28 cellular contexts compared by ENCODE assay signal in genomic region chr20:6818033-6818808, GRCh38. TPM values are rescaled to one million over a fixed set of nuclear protein-coding genes. Genes with fewer than 3 reads are reported as not detected.
DNase-seq lines count a peak whose midpoint lies in the region; ATAC-seq and TF ChIP-seq lines count a peak whose summit lies in the region.
"Had no signal": no experiment of that assay in that cellular context is flagged by ENCODE, and none has a peak within 500 bp of the region (broad histone marks: within the 10 kb centered on the region; RNA-seq: fewer than 3 reads in every experiment).

No MANE protein-coding gene starts in this region.

- no peak overlapping the region for H2AFZ ChIP-seq in OCI-LY7 (ENCODE audit: low read length)
- H2AFZ ChIP-seq: parathyroid adenoma had no signal

- no peaks in the 10 kb centered on the region for H3K79me2 ChIP-seq in OCI-LY7 (ENCODE audit: insufficient read depth, low read depth, low read length)
- H3K79me2 ChIP-seq: parathyroid adenoma had no signal

- intact Hi-C loops in OCI-LY7 (cut with micrococcal nuclease; ENCODE audit: unreplicated experiment) = no loop called here
- intact Hi-C loops in activated CD8-positive, alpha-beta T cell treated with anti-CD3 and anti-CD28 coated beads for 36 hours (cut with micrococcal nuclease) = no loop called here

- no peaks in the 10 kb centered on the region for H3K9me2 ChIP-seq in OCI-LY7 (ENCODE audit: insufficient read depth, low read length)

- no TSS peak for BruUV-seq in OCI-LY7 (replicated peaks; lab: Mats Ljungman, UMichigan)

- H3K27ac ChIP-seq in OCI-LY7 (ENCODE audit: low read depth, low read length, poor library complexity, severe bottlenecking) = no peak overlapping the region
- H3K27ac ChIP-seq: parathyroid adenoma, tibial artery had no signal

- H3K36me3 Mint-ChIP-seq in activated CD8-positive, alpha-beta T cell treated with anti-CD3 and anti-CD28 coated beads for 36 hours (ENCODE audit: low read depth) = no peaks in the 10 kb centered on the region
- H3K36me3 Mint-ChIP-seq: activated naive CD8-positive, alpha-beta T cell treated with anti-CD3 and anti-CD28 coated beads for 36 hours had no signal

- no peaks in the 10 kb centered on the region for H3K4me1 Mint-ChIP-seq in activated CD8-positive, alpha-beta T cell treated with anti-CD3 and anti-CD28 coated beads for 36 hours (ENCODE audit: low read depth)
- H3K4me1 Mint-ChIP-seq: activated naive CD8-positive, alpha-beta T cell treated with anti-CD3 and anti-CD28 coated beads for 36 hours; nephron had no signal

- TF ChIP-seq CTCF in cardiac fibroblast (IDR thresholded peaks at IDR 0.05; ENCODE audit: low read depth, low read length) = no peak
- TF ChIP-seq CTCF in OCI-LY7 (conservative IDR thresholded peaks at IDR 0.05; ENCODE audit: low read length) = no peak
- TF ChIP-seq CTCF in activated CD8-positive, alpha-beta T cell treated with anti-CD3 and anti-CD28 coated beads for 36 hours (IDR thresholded peaks at IDR 0.05) = no peak

- no peak overlapping the region for H3K27ac Mint-ChIP-seq in activated CD8-positive, alpha-beta T cell treated with anti-CD3 and anti-CD28 coated beads for 36 hours
- H3K27ac Mint-ChIP-seq: activated naive CD8-positive, alpha-beta T cell treated with anti-CD3 and anti-CD28 coated beads for 36 hours; nephron had no signal

- no peaks in the 10 kb centered on the region for H3K4me1 ChIP-seq in OCI-LY7 (ENCODE audit: insufficient read depth, low read length, poor library complexity, severe bottlenecking)
- H3K4me1 ChIP-seq: parathyroid adenoma, tibial artery had no signal

- H3K9me3 ChIP-seq in OCI-LY7 (ENCODE audit: low read length) = no peaks in the 10 kb centered on the region
- H3K9me3 ChIP-seq: tibial artery had no signal

- H3K4me3 ChIP-seq in cardiac fibroblast (replicated peaks in 1 of 2; ENCODE audit: low read depth in 2 of 2, low read length in 2 of 2) = no peak overlapping the region
- no peak overlapping the region for H3K4me3 ChIP-seq in OCI-LY7 (ENCODE audit: low read depth, low read length, poor library complexity, severe bottlenecking)
- H3K4me3 ChIP-seq: tibial artery had no signal

- no peak overlapping the region for H3K4me2 ChIP-seq in OCI-LY7 (ENCODE audit: low read length)

- H3K4me3 Mint-ChIP-seq in activated CD8-positive, alpha-beta T cell treated with anti-CD3 and anti-CD28 coated beads for 36 hours = no peak overlapping the region
- H3K4me3 Mint-ChIP-seq: activated naive CD8-positive, alpha-beta T cell treated with anti-CD3 and anti-CD28 coated beads for 36 hours; nephron had no signal

- CTCF ChIA-PET in OCI-LY7 (lab: Charles Lee; ENCODE audit: unreplicated experiment) = no interaction called here
- CTCF ChIA-PET in activated CD8-positive, alpha-beta T cell treated with anti-CD3 and anti-CD28 coated beads for 36 hours (lab: Charles Lee) = no interaction called here

- no peak for TF ChIP-seq EP300 in Ishikawa (IDR thresholded peaks at IDR 0.05; ENCODE audit: borderline replicate concordance)

- POLR2A ChIA-PET in OCI-LY7 (lab: Charles Lee) = no interaction called here
- POLR2A ChIA-PET in activated CD8-positive, alpha-beta T cell treated with anti-CD3 and anti-CD28 coated beads for 36 hours (lab: Charles Lee) = no interaction called here

- H3K9me3 Mint-ChIP-seq in activated CD8-positive, alpha-beta T cell treated with anti-CD3 and anti-CD28 coated beads for 36 hours = peaks cover 6% of the 10 kb centered on the region
- H3K9me3 Mint-ChIP-seq: activated naive CD8-positive, alpha-beta T cell treated with anti-CD3 and anti-CD28 coated beads for 36 hours; nephron had no signal

- no peaks in the 10 kb centered on the region for H3K27me3 Mint-ChIP-seq in activated CD8-positive, alpha-beta T cell treated with anti-CD3 and anti-CD28 coated beads for 36 hours

- TF ChIP-seq RAD21 in Ishikawa (IDR thresholded peaks at IDR 0.05; ENCODE audit: low read depth) = no peak

- H3K36me3 ChIP-seq in OCI-LY7 (ENCODE audit: insufficient read depth, low read length) = no peaks in the 10 kb centered on the region
- H3K36me3 ChIP-seq: tibial artery had no signal

- no peak for ATAC-seq in activated CD8-positive, alpha-beta T cell treated with anti-CD3 and anti-CD28 coated beads for 36 hours
- ATAC-seq: right cardiac atrium; stimulated activated naive CD8-positive, alpha-beta T cell treated with anti-CD3 and anti-CD28 coated beads, Interleukin-15, Interleukin-2, amounts not matched to agents 100 U/mL and 50 U/mL, for 24 hours had no signal

- H4K20me1 ChIP-seq in OCI-LY7 (ENCODE audit: insufficient read depth, low read length) = no peaks in the 10 kb centered on the region

- DNase-seq in ELF-1 (ENCODE audit: low read depth, low spot score) (peak; percentile 25), cardiac fibroblast (ENCODE audit: low read depth in 2 of 2) (peak; percentile 5 to 22), islet precursor cell (peak; percentile 68), HuH-7.5 (ENCODE audit: low spot score) (no peak), OCI-LY7 (ENCODE audit: low spot score) (no peak)
- DNase-seq in activated CD8-positive, alpha-beta T cell treated with anti-CD3 and anti-CD28 coated beads for 36 hours = no peak
- no peak for DNase-seq in stimulated activated CD4-positive, alpha-beta T cell treated with anti-CD3 and anti-CD28 coated beads, Interleukin-4, amount 100 ng/mL, for 4 hours
- DNase-seq: ACHN; activated CD4-positive, alpha-beta T cell treated with anti-CD3 and anti-CD28 coated beads, Interleukin-2, amount 50 U/mL, for 4 hours; activated naive CD8-positive, alpha-beta T cell treated with anti-CD3 and anti-CD28 coated beads for 36 hours; C1 segment of cervical spinal cord; Calu3; DND-41; effector CD4-positive, alpha-beta T cell; erythroblast; foreskin melanocyte; KBM-7; NCI-H187 treated with DMSO at 0.1 percent for 48 hours; NCI-H774; right cardiac atrium; Right ventricle myocardium superior; stimulated activated naive CD8-positive, alpha-beta T cell treated with anti-CD3 and anti-CD28 coated beads, Interleukin-15, Interleukin-2, amounts not matched to agents 100 U/mL and 50 U/mL, for 24 hours; SW 1271; T1000; tibial artery had no signal

TF ChIP-seq in Ishikawa, 13 proteins besides CTCF, POLR2A, EP300 and RAD21:
- TF ChIP-seq CREB1 (IDR thresholded peaks at IDR 0.05; ENCODE audit: low read depth) (no peak), REST (IDR thresholded peaks at IDR 0.05; ENCODE audit: low read depth) (peak; percentile 44; the same call in 1 of the 2 replicates)

RNA-seq across cellular contexts. Expression of gene BMP2, which starts 50.7 kb away (rescaled TPM):
- total RNA-seq in OCI-LY7 (2014; rRNA removed; shearing (Covaris generic)) = not detected in 2 replicates
- total RNA-seq in OCI-LY7 (2022) = not detected in 2 replicates
- not detected for total RNA-seq in activated CD8-positive, alpha-beta T cell treated with anti-CD3 and anti-CD28 coated beads for 36 hours
- total RNA-seq: activated naive CD8-positive, alpha-beta T cell treated with anti-CD3 and anti-CD28 coated beads for 36 hours had no signal

Comparison
In these comparisons a context has a peak if more than half of its experiments do, and no peak if none do; other contexts are left out.
1. DNase-seq: peak in ELF-1 (single experiment), cardiac fibroblast (2 of 2) and islet precursor cell (single experiment); none in HuH-7.5 (single experiment), OCI-LY7 (single experiment), activated CD8-positive, alpha-beta T cell treated with anti-CD3 and anti-CD28 coated beads for 36 hours (single experiment) and stimulated activated CD4-positive, alpha-beta T cell treated with anti-CD3 and anti-CD28 coated beads, Interleukin-4, amount 100 ng/mL, for 4 hours (0 of 2).